Comparison of ENCODE assay signal across 8 cellular contexts in the genomic region with DNA sequence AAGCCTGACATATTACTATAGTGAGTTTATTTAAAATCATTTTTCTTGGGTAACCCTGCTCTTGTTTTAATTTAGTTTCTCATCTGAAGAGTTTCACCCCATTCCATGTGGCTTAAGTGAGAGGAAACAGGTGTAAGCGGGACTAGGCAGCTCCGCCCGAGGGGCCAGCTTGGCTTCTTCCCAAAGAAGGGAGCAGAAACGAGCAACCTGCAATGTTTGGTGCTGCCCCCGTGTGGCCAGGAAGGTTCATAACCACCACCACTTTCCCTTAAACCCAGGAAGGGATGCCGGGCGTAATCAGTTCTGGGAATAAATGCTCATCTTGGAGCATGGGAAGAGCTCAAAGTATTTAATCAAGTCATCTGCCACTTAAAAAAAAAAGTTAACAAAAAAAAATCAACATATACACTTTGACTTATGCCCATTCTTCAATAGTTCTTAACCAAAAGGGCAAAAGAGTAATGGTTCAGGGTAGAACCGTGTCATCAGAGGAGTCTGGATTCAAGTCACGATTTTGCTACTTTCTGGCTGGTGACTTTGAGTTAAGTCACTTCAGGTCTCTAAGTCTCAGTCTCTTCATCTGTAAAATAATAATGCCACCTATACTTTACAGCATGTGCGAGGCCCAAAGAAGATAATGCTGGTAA.
A peak's percentile ranks its signal among the peaks of the same experiment; 100 is the strongest.
DNase-seq lines count a peak whose midpoint lies in the region; ATAC-seq and TF ChIP-seq lines count a peak whose summit lies in the region.

No MANE protein-coding gene starts in this region.

- H3K4me2 ChIP-seq in neuronal stem cell (ENCODE audit: insufficient read depth, low read length, poor library complexity, severe bottlenecking) = no peak overlapping the region

- H3K36me3 ChIP-seq in BJ (ENCODE audit: control insufficient read depth, insufficient read depth, low read length) = peaks cover 6% of the 10 kb centered on the region
- no peaks in the 10 kb centered on the region for H3K36me3 ChIP-seq in Panc1 (ENCODE audit: control insufficient read depth, insufficient read depth, low read length)
- H3K36me3 ChIP-seq in neuronal stem cell (replicated peaks in 1 of 2; ENCODE audit: control insufficient read depth in 2 of 2, insufficient read depth in 2 of 2, low read length in 2 of 2) = peaks cover 0 to 3% of the 10 kb centered on the region in 2 donors
- H3K36me3 ChIP-seq in suprapubic skin = peaks cover 21% of the 10 kb centered on the region

- H3K4ac ChIP-seq in neuronal stem cell (ENCODE audit: low read length) = no peak overlapping the region

- no peaks in the 10 kb centered on the region for H3K79me1 ChIP-seq in neuronal stem cell (ENCODE audit: low read depth, low read length)

- no peak for TF ChIP-seq EP300 in Ishikawa (IDR thresholded peaks at IDR 0.05; ENCODE audit: borderline replicate concordance)
- TF ChIP-seq EP300 in suprapubic skin (IDR thresholded peaks at IDR 0.05) = no peak

- WGBS in neuronal stem cell (ENCODE audit: extremely low coverage in 2 of 2, insufficient read length in 2 of 2, insufficient replicate concordance in 1 of 2), 2 donors = no CpG with 5 or more reads among the region's 10 CpGs
- WGBS in suprapubic skin = 39% methylated on average over 10 of the region's 10 CpGs

- no peak overlapping the region for H2BK120ac ChIP-seq in neuronal stem cell (ENCODE audit: low read depth, low read length)

- in situ Hi-C loops in Panc1 (cut with HindIII; ENCODE audit: low pct_unique_long_range_greater_than_20kb, low sequenced_read_pairs) = no loop called here

- no peak overlapping the region for H2BK12ac ChIP-seq in neuronal stem cell (ENCODE audit: low read length)

- H3K14ac ChIP-seq in neuronal stem cell (ENCODE audit: low read length) = no peak overlapping the region

- H4K8ac ChIP-seq in neuronal stem cell (ENCODE audit: low read depth, low read length) = no peak overlapping the region

- ATAC-seq in GM19324 (IDR thresholded peaks at IDR 0.05; ENCODE audit: low FRiP score, unreplicated experiment) = peak; percentile 61
- ATAC-seq in Panc1 = peak; percentile 80

- POLR2A ChIA-PET in BJ (lab: Charles Lee) (no interaction called here), Panc1 (lab: Charles Lee) (no interaction called here)

- H3K27me3 ChIP-seq in BJ (ENCODE audit: control insufficient read depth, insufficient read depth, low read length) (no peaks in the 10 kb centered on the region), Panc1 (ENCODE audit: control insufficient read depth, insufficient read depth, low read length) (no peaks in the 10 kb centered on the region), neuronal stem cell (ENCODE audit: control insufficient read depth in 3 of 3, insufficient read depth in 3 of 3, low read depth in 1 of 3, low read length in 3 of 3) (no peaks in the 10 kb centered on the region), suprapubic skin (no peaks in the 10 kb centered on the region)

- DNase-seq in BJ (ENCODE audit: low read depth) (no peak), Panc1 (ENCODE audit: low read depth, low spot score) (peak; percentile 30), activated T-helper 1 cell treated with Interleukin-2 at 50 U/mL for 16 hours (ENCODE audit: low read depth) (peak; percentile 30), fibroblast of pulmonary artery (ENCODE audit: low read depth) (peak; percentile 64), neuronal stem cell (ENCODE audit: low spot score) (peak; percentile 67), suprapubic skin (ENCODE audit: low spot score in 2 of 2) (peak; percentile 79 to 82)

- H2BK15ac ChIP-seq in neuronal stem cell (ENCODE audit: low read length) = no peak overlapping the region

- TF ChIP-seq POLR2A in suprapubic skin (IDR thresholded peaks at IDR 0.05) = no peak

- H3K4me1 ChIP-seq in Panc1 (ENCODE audit: control insufficient read depth, insufficient read depth, low read length) (no peaks in the 10 kb centered on the region), neuronal stem cell (ENCODE audit: control insufficient read depth in 2 of 2, insufficient read depth in 1 of 2, low read depth in 1 of 2, low read length in 2 of 2) (no peaks in the 10 kb centered on the region), suprapubic skin (peaks cover 2% of the 10 kb centered on the region)

- H3K4me3 ChIP-seq in BJ (ENCODE audit: low read depth, low read length) (no peak overlapping the region), Panc1 (ENCODE audit: low read depth in 2 of 2, low read length in 2 of 2) (no peak overlapping the region), fibroblast of pulmonary artery (replicated peaks; ENCODE audit: low read depth, low read length) (no peak overlapping the region), neuronal stem cell (ENCODE audit: low read length in 2 of 2) (no peak overlapping the region), suprapubic skin (no peak overlapping the region)

- H3K27ac ChIP-seq in Panc1 (ENCODE audit: low read length) (no peak overlapping the region), neuronal stem cell (replicated peaks; ENCODE audit: low read length) (no peak overlapping the region), suprapubic skin (no peak overlapping the region)

- H2AFZ ChIP-seq in neuronal stem cell (ENCODE audit: low read length) = peak overlapping the region; percentile 77

- no peak overlapping the region for H2BK5ac ChIP-seq in neuronal stem cell (ENCODE audit: low read length)

- H2AK5ac ChIP-seq in neuronal stem cell (ENCODE audit: low read depth, low read length) = no peak overlapping the region

- peak; percentile 68 for TF ChIP-seq RAD21 in Ishikawa (IDR thresholded peaks at IDR 0.05; ENCODE audit: low read depth)

- TF ChIP-seq CTCF in BJ (IDR thresholded peaks at IDR 0.05; ENCODE audit: insufficient read depth, low read depth, low read length) = peak; percentile 74
- TF ChIP-seq CTCF in Panc1 (IDR thresholded peaks at IDR 0.05) = peak; percentile 87
- TF ChIP-seq CTCF in fibroblast of pulmonary artery (IDR thresholded peaks at IDR 0.05; ENCODE audit: low read length, missing control alignments) = peak; percentile 77
- peak; percentile 38 to 66 for TF ChIP-seq CTCF in suprapubic skin (IDR thresholded peaks at IDR 0.05)

- H3K23ac ChIP-seq in neuronal stem cell (ENCODE audit: low read depth, low read length, poor library complexity) = no peak overlapping the region

- intact Hi-C loops in Panc1 (cut with micrococcal nuclease; ENCODE audit: unreplicated experiment) = loop anchor here (1.0 kb wide), 1 partner anchor 160 kb away; no protein-coding TSS in a partner anchor

- no peak overlapping the region for H3K9ac ChIP-seq in neuronal stem cell (ENCODE audit: low read depth, low read length, poor library complexity)

- no TSS peak for BruUV-seq in Panc1 (replicated peaks; lab: Mats Ljungman, UMichigan)

- no peak overlapping the region for H3K18ac ChIP-seq in neuronal stem cell (ENCODE audit: low read length)

- CTCF ChIA-PET in BJ (lab: Yijun Ruan, JAX) = interaction anchor here (0.6 to 4.7 kb wide), 18 partner anchors 9 to 1907 kb away, joined by 3 to 34 read pairs (median 4); no protein-coding TSS in a partner anchor
- CTCF ChIA-PET in Panc1 (lab: Charles Lee) = interaction anchor here (0.5 to 1.2 kb wide), 6 partner anchors 17 to 421 kb away, joined by 3 to 6 read pairs (median 3); no protein-coding TSS in a partner anchor

- no peak overlapping the region for H4K91ac ChIP-seq in neuronal stem cell (ENCODE audit: low read depth, low read length, poor library complexity)

- H3K9me3 ChIP-seq in Panc1 (ENCODE audit: control insufficient read depth, insufficient read depth, low read depth, low read length) = no peaks in the 10 kb centered on the region
- H3K9me3 ChIP-seq in neuronal stem cell (replicated peaks in 1 of 2; ENCODE audit: control insufficient read depth in 2 of 2, insufficient read depth in 1 of 2, low read depth in 1 of 2, low read length in 2 of 2) = no peaks in the 10 kb centered on the region
- no peaks in the 10 kb centered on the region for H3K9me3 ChIP-seq in suprapubic skin

TF ChIP-seq in Ishikawa, 13 proteins besides CTCF, POLR2A, EP300 and RAD21 (continues in another document):
- TF ChIP-seq TEAD4 (IDR thresholded peaks at IDR 0.05) = 0 out of 2 replicates have a peak, but pooled peaks have one; percentile 15
- TF ChIP-seq ZBTB7A (IDR thresholded peaks at IDR 0.05; ENCODE audit: low read depth) = no peak
- peak; percentile 26; the same call in 1 of the 2 replicates for TF ChIP-seq TCF12 (IDR thresholded peaks at IDR 0.05; ENCODE audit: low read depth)
- no peak for TF ChIP-seq TAF1 (IDR thresholded peaks at IDR 0.05; ENCODE audit: low read depth)
- TF ChIP-seq, protein P1, sequence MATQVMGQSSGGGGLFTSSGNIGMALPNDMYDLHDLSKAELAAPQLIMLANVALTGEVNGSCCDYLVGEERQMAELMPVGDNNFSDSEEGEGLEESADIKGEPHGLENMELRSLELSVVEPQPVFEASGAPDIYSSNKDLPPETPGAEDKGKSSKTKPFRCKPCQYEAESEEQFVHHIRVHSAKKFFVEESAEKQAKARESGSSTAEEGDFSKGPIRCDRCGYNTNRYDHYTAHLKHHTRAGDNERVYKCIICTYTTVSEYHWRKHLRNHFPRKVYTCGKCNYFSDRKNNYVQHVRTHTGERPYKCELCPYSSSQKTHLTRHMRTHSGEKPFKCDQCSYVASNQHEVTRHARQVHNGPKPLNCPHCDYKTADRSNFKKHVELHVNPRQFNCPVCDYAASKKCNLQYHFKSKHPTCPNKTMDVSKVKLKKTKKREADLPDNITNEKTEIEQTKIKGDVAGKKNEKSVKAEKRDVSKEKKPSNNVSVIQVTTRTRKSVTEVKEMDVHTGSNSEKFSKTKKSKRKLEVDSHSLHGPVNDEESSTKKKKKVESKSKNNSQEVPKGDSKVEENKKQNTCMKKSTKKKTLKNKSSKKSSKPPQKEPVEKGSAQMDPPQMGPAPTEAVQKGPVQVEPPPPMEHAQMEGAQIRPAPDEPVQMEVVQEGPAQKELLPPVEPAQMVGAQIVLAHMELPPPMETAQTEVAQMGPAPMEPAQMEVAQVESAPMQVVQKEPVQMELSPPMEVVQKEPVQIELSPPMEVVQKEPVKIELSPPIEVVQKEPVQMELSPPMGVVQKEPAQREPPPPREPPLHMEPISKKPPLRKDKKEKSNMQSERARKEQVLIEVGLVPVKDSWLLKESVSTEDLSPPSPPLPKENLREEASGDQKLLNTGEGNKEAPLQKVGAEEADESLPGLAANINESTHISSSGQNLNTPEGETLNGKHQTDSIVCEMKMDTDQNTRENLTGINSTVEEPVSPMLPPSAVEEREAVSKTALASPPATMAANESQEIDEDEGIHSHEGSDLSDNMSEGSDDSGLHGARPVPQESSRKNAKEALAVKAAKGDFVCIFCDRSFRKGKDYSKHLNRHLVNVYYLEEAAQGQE (IDR thresholded peaks at IDR 0.05; ENCODE audit: low read depth) = no peak
- no peak for TF ChIP-seq YY1 (IDR thresholded peaks at IDR 0.05; ENCODE audit: low read depth)
- TF ChIP-seq NFIC (IDR thresholded peaks at IDR 0.05) = peak; percentile 68
- TF ChIP-seq FOXM1 (IDR thresholded peaks at IDR 0.05; ENCODE audit: borderline replicate concordance, low read depth) = no peak
- peak; percentile 5; the same call in 1 of the 2 replicates for TF ChIP-seq CREB1 (IDR thresholded peaks at IDR 0.05; ENCODE audit: low read depth)
- no peak for TF ChIP-seq EGR1 (IDR thresholded peaks at IDR 0.05)
- no peak for TF ChIP-seq CEBPB (IDR thresholded peaks at IDR 0.05)
